8 cellular contexts compared by ENCODE assay signal in genomic region chr20:53899351-53900167, GRCh38.
A peak's percentile ranks its signal among the peaks of the same experiment; 100 is the strongest.
DNase-seq lines count a peak whose midpoint lies in the region; ATAC-seq and TF ChIP-seq lines count a peak whose summit lies in the region.

No MANE protein-coding gene starts in this region.

- H3K27me3 ChIP-seq in brain microvascular endothelial cell (replicated peaks), result no peaks in the 10 kb centered on the region
- no peaks in the 10 kb centered on the region for H3K27me3 ChIP-seq in muscle layer of duodenum (ENCODE audit: low read depth, low read length)

- H3K27me3 Mint-ChIP-seq in chondrocyte (ENCODE audit: low read depth), result no peaks in the 10 kb centered on the region

- in situ Hi-C loops in brain microvascular endothelial cell (cut with HindIII; ENCODE audit: low pct_ligation_motif_present, low sequenced_read_pairs), result loop anchor here (25.0 kb wide), 1 partner anchor 312 kb away; the partner anchor contains the start of gene ZNF217

- ATAC-seq in GM18498 (IDR thresholded peaks at IDR 0.05; ENCODE audit: unreplicated experiment), result peak; percentile 88
- ATAC-seq in HG02798 (IDR thresholded peaks at IDR 0.05; ENCODE audit: poor library complexity, unreplicated experiment), result peak; percentile 89

- H3K9me3 ChIP-seq in muscle layer of duodenum (ENCODE audit: control insufficient read depth in 1 of 2, low read length in 2 of 2), result no peaks in the 10 kb centered on the region

- no peak overlapping the region for H3K27ac Mint-ChIP-seq in chondrocyte (ENCODE audit: unreplicated experiment)

- H3K27ac ChIP-seq in brain microvascular endothelial cell (peak overlapping the region; percentile 74), muscle layer of duodenum (ENCODE audit: low read length) (peak overlapping the region; percentile 45)

- peaks cover 27% of the 10 kb centered on the region for H3K4me1 Mint-ChIP-seq in chondrocyte (ENCODE audit: low read depth)

- peaks cover 0 to 27% of the 10 kb centered on the region in 2 donors for H3K4me1 ChIP-seq in muscle layer of duodenum (ENCODE audit: control insufficient read depth in 1 of 2, insufficient read depth in 2 of 2, low read length in 2 of 2)

- no peaks in the 10 kb centered on the region for H3K36me3 ChIP-seq in brain microvascular endothelial cell (replicated peaks)
- peaks cover 0 to 4% of the 10 kb centered on the region in 2 donors for H3K36me3 ChIP-seq in muscle layer of duodenum (ENCODE audit: control insufficient read depth in 1 of 2, insufficient read depth in 2 of 2, low read length in 2 of 2)

- TF ChIP-seq CTCF in brain microvascular endothelial cell (IDR thresholded peaks at IDR 0.05; ENCODE audit: low read depth, low read length, missing control alignments) (no peak), chondrocyte (IDR thresholded peaks at IDR 0.05) (no peak)

- no peaks in the 10 kb centered on the region for H3K36me3 Mint-ChIP-seq in chondrocyte (ENCODE audit: low read depth)

- H3K4me3 Mint-ChIP-seq in chondrocyte (ENCODE audit: unreplicated experiment), result no peak overlapping the region

- peak; percentile 61 to 63 for DNase-seq in NCI-H1930 (lab: John Stamatoyannopoulos, UW)
- peak; percentile 72 for DNase-seq in UCSD-AML1 (lab: John Stamatoyannopoulos, UW; ENCODE audit: unreplicated experiment)
- DNase-seq in brain microvascular endothelial cell, result no peak
- peak; percentile 63 for DNase-seq in stromal cell of bone marrow (ENCODE audit: low read depth)
- no peak for DNase-seq in chondrocyte (ENCODE audit: low spot score)

- H3K9me3 Mint-ChIP-seq in chondrocyte (ENCODE audit: low read depth), result no peaks in the 10 kb centered on the region

- H3K4me3 ChIP-seq in brain microvascular endothelial cell (ENCODE audit: low read depth, low read length), result no peak overlapping the region
- no peak overlapping the region for H3K4me3 ChIP-seq in muscle layer of duodenum (ENCODE audit: low read depth in 1 of 2, low read length in 2 of 2)

Comparison
In these comparisons a context has a peak if more than half of its experiments do, and no peak if none do; other contexts are left out.
1. DNase-seq: peak in NCI-H1930 (2 of 2), UCSD-AML1 (single experiment) and stromal cell of bone marrow (single experiment); none in brain microvascular endothelial cell (single experiment) and chondrocyte (single experiment).